In the genomic region with DNA sequence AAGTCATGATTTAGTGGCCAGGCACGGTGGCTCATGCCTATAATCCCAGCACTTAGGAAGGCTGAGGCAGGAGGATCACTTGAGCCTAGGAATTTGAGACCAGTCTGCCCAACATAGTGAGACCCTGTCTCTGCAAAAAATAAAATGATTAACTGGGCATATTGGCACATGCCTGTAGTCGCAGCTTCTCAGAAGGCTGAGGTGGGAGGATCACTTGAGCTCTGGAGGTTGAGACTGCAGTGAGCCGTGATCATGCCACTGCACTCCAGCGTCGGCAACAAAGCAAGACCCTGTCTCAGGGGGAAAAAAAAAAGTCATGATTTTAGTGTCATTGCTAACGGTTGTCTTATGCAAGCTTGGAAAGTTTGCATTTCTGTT, we compare ENCODE assay signal across 16 cellular contexts. TPM values are rescaled to one million over a fixed set of nuclear protein-coding genes. Genes with fewer than 3 reads are reported as not detected.
DNase-seq lines count a peak whose midpoint lies in the region; ATAC-seq and TF ChIP-seq lines count a peak whose summit lies in the region.
"Had no signal": no experiment of that assay in that cellular context is flagged by ENCODE, and none has a peak within 500 bp of the region (broad histone marks: within the 10 kb centered on the region; RNA-seq: fewer than 3 reads in every experiment).

No MANE protein-coding gene starts in this region.

- no peak overlapping the region for H3K4me3 Mint-ChIP-seq in central memory CD8-positive, alpha-beta T cell

- POLR2A ChIA-PET in HEK293T (lab: Yijun Ruan, JAX) = interaction anchor here (1.1 to 1.6 kb wide), 2 partner anchors 11 to 50 kb away, joined by 3 to 4 read pairs; no protein-coding TSS in a partner anchor

- H3K9ac ChIP-seq in BLaER1 = peak overlapping the region; percentile 6; the same call in 1 of the 2 replicates
- H3K9ac ChIP-seq: KMS-11 had no signal

- H3K27me3 ChIP-seq in BLaER1 (no peaks in the 10 kb centered on the region), prostate gland (replicated peaks; ENCODE audit: insufficient read depth) (no peaks in the 10 kb centered on the region), suprapubic skin (no peaks in the 10 kb centered on the region)
- H3K27me3 ChIP-seq: Peyer's patch had no signal

- H3K4me1 ChIP-seq in BLaER1 = peaks cover 63% of the 10 kb centered on the region
- H3K4me1 ChIP-seq in prostate gland (replicated peaks) = peaks cover 28% of the 10 kb centered on the region
- H3K4me1 ChIP-seq in suprapubic skin = peaks cover 57% of the 10 kb centered on the region

- H3K27ac Mint-ChIP-seq in central memory CD8-positive, alpha-beta T cell (ENCODE audit: low read depth) = peak overlapping the region; percentile 69

- ATAC-seq in central memory CD8-positive, alpha-beta T cell (replicated peaks; ENCODE audit: extremely low read depth, poor library complexity, severe bottlenecking) = no peak
- ATAC-seq: Right ventricle myocardium inferior had no signal

- 33% methylated on average over 6 of the region's 6 CpGs for WGBS in prostate gland
- 57% methylated on average over 6 of the region's 6 CpGs for WGBS in suprapubic skin

- CTCF ChIA-PET in HEK293T (lab: Yijun Ruan, JAX) = interaction anchor here (0.6 to 1.1 kb wide), 2 partner anchors 14 to 50 kb away, joined by 3 read pairs; no protein-coding TSS in a partner anchor

- no peak for DNase-seq in HEK293T (ENCODE audit: extremely low spot score)
- no peak for DNase-seq in central memory CD8-positive, alpha-beta T cell (ENCODE audit: low spot score in 2 of 2)
- DNase-seq in prostate gland (ENCODE audit: low spot score) = no peak
- DNase-seq in activated effector memory CD4-positive, alpha-beta T cell treated with anti-CD3 and anti-CD28 coated beads, Interleukin-2, amount 50 U/mL, for 16 hours = no peak
- no peak for DNase-seq in stimulated activated CD4-positive, alpha-beta T cell treated with anti-CD3 and anti-CD28 coated beads, Interleukin-4, amount 100 ng/mL, for 1 hour
- DNase-seq in suprapubic skin (ENCODE audit: low spot score in 2 of 2) = no peak
- DNase-seq: DMS 273 treated with DMSO at 0.1 percent for 48 hours, GF-D8, NCI-H1092, NCI-H146, NCI-H2081, NCI-H510A treated with DMSO at 0.1 percent for 48 hours, Peyer's patch had no signal

- H3K4me2 ChIP-seq in BLaER1 = peak overlapping the region; percentile 49
- H3K4me2 ChIP-seq: KMS-11 had no signal

- H3K4me1 Mint-ChIP-seq in central memory CD8-positive, alpha-beta T cell = peaks cover 44% of the 10 kb centered on the region

- no peaks in the 10 kb centered on the region for H3K9me3 Mint-ChIP-seq in central memory CD8-positive, alpha-beta T cell

- TF ChIP-seq POLR2A in prostate gland (IDR thresholded peaks at IDR 0.05) (no peak), suprapubic skin (IDR thresholded peaks at IDR 0.05) (no peak)

- intact Hi-C loops in prostate gland (cut with DNase I) = no loop called here

- H4K20me1 ChIP-seq in BLaER1 = peaks cover 100% of the 10 kb centered on the region

- H3K27ac ChIP-seq in BLaER1 (no peak overlapping the region), prostate gland (peak overlapping the region; percentile 33 to 54), suprapubic skin (no peak overlapping the region)
- H3K27ac ChIP-seq: KMS-11 had no signal

- H3K36me3 ChIP-seq in BLaER1 = peaks cover 58% of the 10 kb centered on the region
- H3K36me3 ChIP-seq in prostate gland = no peaks in the 10 kb centered on the region
- H3K36me3 ChIP-seq in suprapubic skin = no peaks in the 10 kb centered on the region
- H3K36me3 ChIP-seq: Peyer's patch had no signal

- TF ChIP-seq EP300 in suprapubic skin (IDR thresholded peaks at IDR 0.05) = no peak

- no peaks in the 10 kb centered on the region for H3K27me3 Mint-ChIP-seq in central memory CD8-positive, alpha-beta T cell

- H3K4me3 ChIP-seq in BLaER1 = no peak overlapping the region
- H3K4me3 ChIP-seq in prostate gland = no peak overlapping the region
- H3K4me3 ChIP-seq in suprapubic skin = no peak overlapping the region
- H3K4me3 ChIP-seq: Peyer's patch had no signal

- H3K36me3 Mint-ChIP-seq in central memory CD8-positive, alpha-beta T cell (ENCODE audit: insufficient read depth) = peaks cover 6% of the 10 kb centered on the region

- H3K9me3 ChIP-seq in BLaER1 (no peaks in the 10 kb centered on the region), prostate gland (no peaks in the 10 kb centered on the region), suprapubic skin (no peaks in the 10 kb centered on the region)
- H3K9me3 ChIP-seq: Peyer's patch had no signal

- no peak for TF ChIP-seq CTCF in prostate gland (IDR thresholded peaks at IDR 0.05)
- no peak for TF ChIP-seq CTCF in suprapubic skin (IDR thresholded peaks at IDR 0.05)

TF ChIP-seq in HEK293T, 16 proteins besides CTCF, POLR2A, EP300 and RAD21:
- no peak for TF ChIP-seq SUZ12 (IDR thresholded peaks at IDR 0.05)
- 0 out of 2 replicates have a peak, but pooled peaks have one; percentile 14 for TF ChIP-seq PKNOX1 (IDR thresholded peaks at IDR 0.05)
- no peak for TF ChIP-seq CTBP1 (IDR thresholded peaks at IDR 0.05; ENCODE audit: borderline replicate concordance)
TF ChIP-seq in HEK293T: peak in this region for 1.

RNA-seq across cellular contexts. Expression of gene UBE2L3, which starts 11.9 kb away (rescaled TPM):
- total RNA-seq in prostate gland (10 to 100 TPM; 61.7 to 78.1 TPM), suprapubic skin (10 to 100 TPM; 28.6 to 52.2 (median 48.1) TPM)

RNA-seq across cellular contexts. Expression of gene RIMBP3C, which starts 28.2 kb away (rescaled TPM):
- total RNA-seq in prostate gland (1 to 10 TPM in 1 of 2 donors, under 1 TPM in 1; 0.14 to 6.4 TPM), suprapubic skin (under 1 TPM in 1 of 4 donors, not detected in 3; 0.19 TPM)
- total RNA-seq: Right ventricle myocardium inferior had no signal

RNA-seq across cellular contexts. Expression of gene YDJC, which starts 50.4 kb away (rescaled TPM):
- total RNA-seq in prostate gland = 10 to 100 TPM; 44.9 to 74.1 TPM
- total RNA-seq in suprapubic skin = 10 to 100 TPM; 28.6 to 34.6 (median 30.9) TPM

RNA-seq across cellular contexts. Expression of gene CCDC116, which starts 53.1 kb away (rescaled TPM):
- total RNA-seq in prostate gland (1 to 10 TPM in 1 of 2 donors, under 1 TPM in 1; 0.27 to 3.1 TPM), suprapubic skin (1 to 10 TPM in 2 of 4 donors, not detected in 2; 1.0 TPM)

Comparison
In these comparisons a context has a peak if more than half of its experiments do, and no peak if none do; other contexts are left out.
1. H3K27ac ChIP-seq: peak in prostate gland (2 of 2); none in BLaER1 (single experiment) and suprapubic skin (single experiment).